ENCODE assay signal across 19 cellular contexts in the genomic region with DNA sequence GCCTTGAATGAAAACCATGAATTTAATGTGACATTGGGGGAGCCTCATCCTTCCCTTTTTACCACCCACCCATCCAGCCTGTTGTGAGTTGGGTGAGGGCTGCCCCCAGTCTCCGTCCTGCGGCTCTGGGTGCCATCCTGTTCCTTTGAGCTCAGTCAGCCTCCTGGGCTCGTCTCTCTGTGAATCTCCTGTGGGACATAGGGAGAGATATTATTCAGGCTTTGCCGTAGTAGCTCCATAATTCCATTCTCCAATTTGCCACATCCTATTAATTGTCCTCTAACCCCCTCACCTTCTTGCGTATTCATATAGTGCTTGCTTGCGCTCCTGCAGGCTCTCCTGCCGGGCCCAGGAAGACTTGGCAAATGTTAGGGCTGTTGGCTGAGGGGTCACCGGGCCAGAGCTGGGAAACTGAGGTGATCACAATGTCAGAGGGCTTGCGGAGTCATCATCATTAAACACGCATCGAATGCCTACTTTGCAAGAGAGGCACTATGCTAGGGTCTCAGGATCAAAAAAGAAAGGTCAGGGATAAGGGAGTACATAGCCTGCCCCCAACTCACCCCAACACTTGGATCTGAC. TPM values are rescaled to one million over a fixed set of nuclear protein-coding genes. Genes with fewer than 3 reads are reported as not detected.
DNase-seq lines count a peak whose midpoint lies in the region; ATAC-seq and TF ChIP-seq lines count a peak whose summit lies in the region.
"Had no signal": no experiment of that assay in that cellular context is flagged by ENCODE, and none has a peak within 500 bp of the region (broad histone marks: within the 10 kb centered on the region; RNA-seq: fewer than 3 reads in every experiment).

No MANE protein-coding gene starts in this region.

- POLR2A ChIA-PET in OCI-LY7 (lab: Charles Lee) = interaction anchor here (1.0 kb wide), 1 partner anchor 9 kb away, joined by 3 read pairs; no protein-coding TSS in a partner anchor

- BruUV-seq in OCI-LY7 (replicated peaks; lab: Mats Ljungman, UMichigan) = no TSS peak

- H3K9me3 Mint-ChIP-seq in stimulated activated naive CD8-positive, alpha-beta T cell treated with anti-CD3 and anti-CD28 coated beads, Interleukin-15, Interleukin-2, amounts not matched to agents 100 ng/mL and 50 ng/mL, for 24 hours = no peaks in the 10 kb centered on the region
- H3K9me3 Mint-ChIP-seq in immature natural killer cell = no peaks in the 10 kb centered on the region
- H3K9me3 Mint-ChIP-seq: T-cell had no signal

- peaks cover 49% of the 10 kb centered on the region for H3K36me3 Mint-ChIP-seq in stimulated activated naive CD8-positive, alpha-beta T cell treated with anti-CD3 and anti-CD28 coated beads, Interleukin-15, Interleukin-2, amounts not matched to agents 100 ng/mL and 50 ng/mL, for 24 hours (ENCODE audit: low read depth)
- H3K36me3 Mint-ChIP-seq in immature natural killer cell = peaks cover 12 to 19% (median 14%) of the 10 kb centered on the region in 3 donors

- CTCF ChIA-PET in OCI-LY7 (lab: Charles Lee; ENCODE audit: unreplicated experiment) = interaction anchor here (0.5 kb wide), 1 partner anchor 1180 kb away, joined by 3 read pairs; no protein-coding TSS in a partner anchor

- no peaks in the 10 kb centered on the region for H3K9me2 ChIP-seq in OCI-LY7 (ENCODE audit: insufficient read depth, low read length)

- H3K79me2 ChIP-seq in OCI-LY7 (ENCODE audit: insufficient read depth, low read depth, low read length) = peaks cover 37% of the 10 kb centered on the region

- H3K27me3 Mint-ChIP-seq in stimulated activated naive CD8-positive, alpha-beta T cell treated with anti-CD3 and anti-CD28 coated beads, Interleukin-15, Interleukin-2, amounts not matched to agents 100 ng/mL and 50 ng/mL, for 24 hours = peaks cover 4% of the 10 kb centered on the region
- peaks cover 9 to 26% (median 10%) of the 10 kb centered on the region in 3 donors for H3K27me3 Mint-ChIP-seq in immature natural killer cell (ENCODE audit: low read depth in 3 of 3)

- no peak for ATAC-seq in stimulated activated naive CD8-positive, alpha-beta T cell treated with anti-CD3 and anti-CD28 coated beads, Interleukin-15, Interleukin-2, amounts not matched to agents 100 U/mL and 50 U/mL, for 24 hours
- ATAC-seq in HG02938 (IDR thresholded peaks at IDR 0.05; ENCODE audit: unreplicated experiment) (no peak), HG03378 (IDR thresholded peaks at IDR 0.05; ENCODE audit: unreplicated experiment) (no peak)
- ATAC-seq: heart left ventricle, left ventricle myocardium superior, sciatic nerve, T-cell had no signal

- H3K4me2 ChIP-seq in OCI-LY7 (ENCODE audit: low read length) = 0 out of 2 replicates have a peak overlapping the region, but pooled peaks have one; percentile 95

- peaks cover 43% of the 10 kb centered on the region for H3K4me1 Mint-ChIP-seq in stimulated activated naive CD8-positive, alpha-beta T cell treated with anti-CD3 and anti-CD28 coated beads, Interleukin-15, Interleukin-2, amounts not matched to agents 100 ng/mL and 50 ng/mL, for 24 hours (ENCODE audit: low read depth)
- peaks cover 34 to 39% of the 10 kb centered on the region in 2 donors for H3K4me1 Mint-ChIP-seq in immature natural killer cell

- peaks cover 53% of the 10 kb centered on the region for H3K36me3 ChIP-seq in OCI-LY7 (ENCODE audit: insufficient read depth, low read length)

- no peaks in the 10 kb centered on the region for H3K9me3 ChIP-seq in OCI-LY7 (ENCODE audit: low read length)
- H3K9me3 ChIP-seq: Caco-2, heart left ventricle, transverse colon had no signal

- H3K4me3 ChIP-seq in OCI-LY7 (ENCODE audit: low read depth, low read length, poor library complexity, severe bottlenecking) = no peak overlapping the region
- H3K4me3 ChIP-seq: heart left ventricle had no signal

- intact Hi-C loops in OCI-LY7 (cut with micrococcal nuclease; ENCODE audit: unreplicated experiment) = no loop called here

- H2AFZ ChIP-seq in OCI-LY7 (ENCODE audit: low read length) = no peak overlapping the region

- no peak for TF ChIP-seq CTCF in OCI-LY7 (conservative IDR thresholded peaks at IDR 0.05; ENCODE audit: low read length)

- H3K4me1 ChIP-seq in OCI-LY7 (ENCODE audit: insufficient read depth, low read length, poor library complexity, severe bottlenecking) = peaks cover 28% of the 10 kb centered on the region

- H3K4me3 Mint-ChIP-seq in stimulated activated naive CD8-positive, alpha-beta T cell treated with anti-CD3 and anti-CD28 coated beads, Interleukin-15, Interleukin-2, amounts not matched to agents 100 ng/mL and 50 ng/mL, for 24 hours = peak overlapping the region; percentile 99
- H3K4me3 Mint-ChIP-seq in immature natural killer cell = peak overlapping the region; percentile 10 to 40 (median 34)

- no peak overlapping the region for H3K27ac Mint-ChIP-seq in stimulated activated naive CD8-positive, alpha-beta T cell treated with anti-CD3 and anti-CD28 coated beads, Interleukin-15, Interleukin-2, amounts not matched to agents 100 ng/mL and 50 ng/mL, for 24 hours
- H3K27ac Mint-ChIP-seq in immature natural killer cell = peak overlapping the region in 3 of 6 donors; percentile 8 to 49 (median 28)

- no peak for DNase-seq in stimulated activated naive CD8-positive, alpha-beta T cell treated with anti-CD3 and anti-CD28 coated beads, Interleukin-15, Interleukin-2, amounts not matched to agents 100 U/mL and 50 U/mL, for 24 hours
- DNase-seq in OCI-LY7 (ENCODE audit: low spot score) (no peak), immature natural killer cell (no peak), NK-92 (lab: John Stamatoyannopoulos, UW; ENCODE audit: unreplicated experiment) (no peak), T1000 (lab: John Stamatoyannopoulos, UW) (no peak)
- DNase-seq: activated CD4-positive, CD25-positive, alpha-beta regulatory T cell; activated gamma-delta T cell treated with Interleukin-2 at 50 U/mL for 16 hours; heart left ventricle; left ventricle myocardium superior; NCI-H2171; stimulated activated naive CD4-positive, alpha-beta T cell treated with Interleukin-2 at 50 U/mL for 16 hours had no signal

- no peak overlapping the region for H3K27ac ChIP-seq in OCI-LY7 (ENCODE audit: low read depth, low read length, poor library complexity, severe bottlenecking)
- H3K27ac ChIP-seq: heart left ventricle had no signal

- peaks cover 5% of the 10 kb centered on the region; the same call in 1 of the 2 replicates for H4K20me1 ChIP-seq in OCI-LY7 (ENCODE audit: insufficient read depth, low read length)

RNA-seq across cellular contexts. Expression of a gene that starts 0.7 kb away (rescaled TPM):
- 0.32 and 0.54 TPM in 2 replicates for total RNA-seq in OCI-LY7 (2014; rRNA removed; shearing (Covaris generic))
- 0.76 and 1.8 TPM in 2 replicates for total RNA-seq in OCI-LY7 (2022)
- polyA plus RNA-seq in immature natural killer cell = not detected
- total RNA-seq: heart left ventricle, left ventricle myocardium superior, sciatic nerve had no signal
- polyA plus RNA-seq: heart left ventricle had no signal

RNA-seq across cellular contexts. Expression of a gene that starts 2.8 kb away (rescaled TPM):
- 163 and 188 TPM in 2 replicates for total RNA-seq in OCI-LY7 (2014; rRNA removed; shearing (Covaris generic))
- 121 and 122 TPM in 2 replicates for total RNA-seq in OCI-LY7 (2022)
- polyA plus RNA-seq in immature natural killer cell = 100 to 1,000 TPM; 107 to 126 (median 118) TPM

RNA-seq across cellular contexts. Expression of a gene that starts 3.0 kb away (rescaled TPM):
- total RNA-seq in OCI-LY7 (2014; rRNA removed; shearing (Covaris generic)) = 54.8 and 60.4 TPM in 2 replicates
- 50.7 and 59.4 TPM in 2 replicates for total RNA-seq in OCI-LY7 (2022)
- 10 to 100 TPM; 26.5 to 27.2 (median 27.0) TPM for polyA plus RNA-seq in immature natural killer cell

RNA-seq across cellular contexts. Expression of a gene that starts 12.5 kb away (rescaled TPM):
- total RNA-seq in OCI-LY7 (2014; rRNA removed; shearing (Covaris generic)) = not detected in 2 replicates
- total RNA-seq in OCI-LY7 (2022) = not detected in 2 replicates
- not detected for polyA plus RNA-seq in immature natural killer cell
- total RNA-seq: heart left ventricle, left ventricle myocardium superior, osteocyte, sciatic nerve had no signal
- polyA plus RNA-seq: heart left ventricle had no signal

RNA-seq across cellular contexts. Expression of a gene that starts 19.2 kb away (rescaled TPM):
- total RNA-seq in OCI-LY7 (2014; rRNA removed; shearing (Covaris generic)) = 9.9 and 16.7 TPM in 2 replicates
- total RNA-seq in OCI-LY7 (2022) = 15.9 and 21.5 TPM in 2 replicates
- polyA plus RNA-seq in immature natural killer cell = 10 to 100 TPM; 18.8 to 22.8 (median 19.5) TPM
